ENCODE assay signal across 8 cellular contexts in the genomic region with DNA sequence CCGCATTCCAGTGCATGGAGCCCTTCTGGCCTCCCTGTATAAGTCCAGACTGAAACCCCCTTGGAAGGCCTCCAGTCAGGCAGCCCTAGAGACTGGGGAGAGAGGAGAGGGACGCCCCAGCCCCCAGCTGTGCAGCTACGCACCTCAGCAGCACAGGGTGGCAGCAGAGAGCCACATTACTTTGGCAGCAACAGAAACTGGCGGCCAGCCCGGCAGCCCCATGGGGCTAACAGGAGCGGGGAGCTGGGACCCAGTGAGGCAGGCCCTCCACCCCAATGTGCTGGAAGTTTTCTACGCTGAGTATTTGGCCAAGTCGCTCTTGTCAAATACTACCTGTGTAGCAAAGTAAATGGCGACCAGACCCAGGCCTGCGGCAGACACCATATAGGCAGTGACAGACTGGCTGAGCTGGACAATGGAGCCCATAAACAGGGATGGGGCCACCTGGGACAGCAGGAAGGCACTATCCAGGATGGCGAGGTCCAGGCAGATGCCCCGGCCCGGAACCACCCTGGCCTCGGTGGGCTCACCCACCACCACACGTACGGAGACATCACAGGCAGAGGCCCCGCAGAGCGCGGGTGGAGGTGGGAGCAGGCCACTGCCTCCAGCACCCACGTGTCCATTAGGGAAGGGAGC. TPM values are rescaled to one million over a fixed set of nuclear protein-coding genes. Genes with fewer than 3 reads are reported as not detected.
A peak's percentile ranks its signal among the peaks of the same experiment; 100 is the strongest.
DNase-seq lines count a peak whose midpoint lies in the region; ATAC-seq, FAIRE-seq and TF ChIP-seq lines count a peak whose summit lies in the region.

No MANE protein-coding gene starts in this region.

- no peaks in the 10 kb centered on the region for H3K79me2 ChIP-seq in endothelial cell of umbilical vein (ENCODE audit: control insufficient read depth, insufficient read depth, low read length)

- peaks cover 3% of the 10 kb centered on the region for H3K4me1 Mint-ChIP-seq in activated CD8-positive, alpha-beta memory T cell treated with anti-CD3 and anti-CD28 coated beads, Interleukin-2, amount 10 ng/mL, durations not matched to agents 7 days and 5 days

- H3K4me3 ChIP-seq in A673 (ENCODE audit: low read depth, low read length, poor library complexity, severe bottlenecking) = no peak overlapping the region
- H3K4me3 ChIP-seq in endothelial cell of umbilical vein (replicated peaks in 1 of 3; ENCODE audit: insufficient read depth in 1 of 3, low read depth in 1 of 3, low read length in 3 of 3) = no peak overlapping the region

- dilution Hi-C loops in endothelial cell of umbilical vein (cut with MboI; ENCODE audit: extremely low pct_ligation_motif_present, low sequenced_read_pairs) = no loop called here

- no peak overlapping the region for H3K4me2 ChIP-seq in endothelial cell of umbilical vein (ENCODE audit: insufficient read depth, low read length)

- H3K27me3 Mint-ChIP-seq in activated CD8-positive, alpha-beta memory T cell treated with anti-CD3 and anti-CD28 coated beads, Interleukin-2, amount 10 ng/mL, durations not matched to agents 7 days and 5 days = peaks cover 3% of the 10 kb centered on the region

- H3K27ac ChIP-seq in A673 (ENCODE audit: low read depth, low read length, poor library complexity, severe bottlenecking) (no peak overlapping the region), endothelial cell of umbilical vein (ENCODE audit: insufficient read depth, low read depth, low read length) (no peak overlapping the region)

- no peak overlapping the region for H3K4me3 Mint-ChIP-seq in activated CD8-positive, alpha-beta memory T cell treated with anti-CD3 and anti-CD28 coated beads, Interleukin-2, amount 10 ng/mL, durations not matched to agents 7 days and 5 days

- H3K27me3 ChIP-seq in A673 (replicated peaks; ENCODE audit: insufficient read depth, low read depth, low read length, poor library complexity) (no peaks in the 10 kb centered on the region), endothelial cell of umbilical vein (ENCODE audit: control insufficient read depth in 2 of 2, insufficient read depth in 2 of 2, low read length in 2 of 2) (no peaks in the 10 kb centered on the region)

- no peak overlapping the region for H2AFZ ChIP-seq in endothelial cell of umbilical vein (ENCODE audit: low read depth, low read length)

- POLR2A ChIA-PET in A673 (lab: Charles Lee; ENCODE audit: low non-redundant PET) (no interaction called here), endothelial cell of umbilical vein (lab: Charles Lee) (interaction anchor here (1.0 to 2.0 kb wide), 3 partner anchors 19 to 53 kb away, joined by 4 to 11 read pairs (median 9); no protein-coding TSS in a partner anchor)

- H4K20me1 ChIP-seq in endothelial cell of umbilical vein (replicated peaks; ENCODE audit: control insufficient read depth, extremely low read depth, insufficient read depth, low read length) = no peaks in the 10 kb centered on the region

- BruUV-seq in A673 (replicated peaks; lab: Mats Ljungman, UMichigan) (no TSS peak), endothelial cell of umbilical vein (replicated peaks; lab: Mats Ljungman, UMichigan) (no TSS peak)

- TF ChIP-seq CTCF in A673 (conservative IDR thresholded peaks at IDR 0.05; ENCODE audit: low read depth, low read length) (peak; percentile 96), endothelial cell of umbilical vein (IDR thresholded peaks at IDR 0.05; ENCODE audit: extremely low read depth in 1 of 2, insufficient read depth in 1 of 2, low read depth in 1 of 2, low read length in 2 of 2) (peak; percentile 89 to 91)

- intact Hi-C loops in A673 (cut with micrococcal nuclease; ENCODE audit: unreplicated experiment) = loop anchor here (1.0 kb wide), 2 partner anchors 52 to 318 kb away; no protein-coding TSS in a partner anchor
- intact Hi-C loops in endothelial cell of umbilical vein (cut with micrococcal nuclease) = loop anchor here (1.0 kb wide), 4 partner anchors 52 to 318 kb away; no protein-coding TSS in a partner anchor

- no peak overlapping the region for H3K9ac ChIP-seq in endothelial cell of umbilical vein (replicated peaks; ENCODE audit: extremely low read depth, insufficient read depth, low read length)

- H3K4me1 ChIP-seq in A673 (ENCODE audit: insufficient read depth, low read length, poor library complexity, severe bottlenecking) = no peaks in the 10 kb centered on the region
- H3K4me1 ChIP-seq in endothelial cell of umbilical vein (ENCODE audit: control insufficient read depth, extremely low read depth, insufficient read depth, low read length) = peaks cover 16% of the 10 kb centered on the region

- FAIRE-seq in endothelial cell of umbilical vein (lab: Jason Lieb, UNC) = peak; percentile 64

- H3K9me3 Mint-ChIP-seq in activated CD8-positive, alpha-beta memory T cell treated with anti-CD3 and anti-CD28 coated beads, Interleukin-2, amount 10 ng/mL, durations not matched to agents 7 days and 5 days (ENCODE audit: low read depth) = no peaks in the 10 kb centered on the region

- no peaks in the 10 kb centered on the region for H3K9me1 ChIP-seq in endothelial cell of umbilical vein (replicated peaks; ENCODE audit: control insufficient read depth, extremely low read depth, insufficient read depth, low read length)

- CTCF ChIA-PET in A673 (lab: Charles Lee) = interaction anchor here (0.5 to 4.2 kb wide), 19 partner anchors 11 to 464 kb away, joined by 3 to 64 read pairs (median 6); a partner anchor contains a TSS
- CTCF ChIA-PET in activated CD8-positive, alpha-beta memory T cell treated with anti-CD3 and anti-CD28 coated beads, Interleukin-2, amount 10 ng/mL, durations not matched to agents 7 days and 5 days (lab: Charles Lee) = interaction anchor here (0.6 to 11.1 kb wide), 55 partner anchors 11 to 447 kb away, joined by 3 to 465 read pairs (median 8); a partner anchor contains a TSS
- CTCF ChIA-PET in endothelial cell of umbilical vein (lab: Charles Lee) = interaction anchor here (0.6 to 17.5 kb wide), 50 partner anchors 10 to 446 kb away, joined by 3 to 908 read pairs (median 10); a partner anchor contains a TSS

- H3K36me3 ChIP-seq in A673 (ENCODE audit: insufficient read depth, low read length, poor library complexity, severe bottlenecking) (no peaks in the 10 kb centered on the region), endothelial cell of umbilical vein (ENCODE audit: control insufficient read depth in 2 of 2, extremely low read depth in 1 of 2, insufficient read depth in 2 of 2, low read length in 2 of 2) (peaks cover 2 to 5% of the 10 kb centered on the region in 2 experiments)

- H3K27ac Mint-ChIP-seq in activated CD8-positive, alpha-beta memory T cell treated with anti-CD3 and anti-CD28 coated beads, Interleukin-2, amount 10 ng/mL, durations not matched to agents 7 days and 5 days = no peak overlapping the region

- peak; percentile 74 for ATAC-seq in GM18498 (IDR thresholded peaks at IDR 0.05; ENCODE audit: unreplicated experiment)
- ATAC-seq in HG03280 (IDR thresholded peaks at IDR 0.05; ENCODE audit: unreplicated experiment) = peak; percentile 74
- peak; percentile 93 for ATAC-seq in activated CD8-positive, alpha-beta memory T cell treated with anti-CD3 and anti-CD28 coated beads, Interleukin-2, amount 10 ng/mL, durations not matched to agents 7 days and 5 days

- no peaks in the 10 kb centered on the region for H3K36me3 Mint-ChIP-seq in activated CD8-positive, alpha-beta memory T cell treated with anti-CD3 and anti-CD28 coated beads, Interleukin-2, amount 10 ng/mL, durations not matched to agents 7 days and 5 days

- DNase-seq in A673 (ENCODE audit: low spot score) = peak; percentile 88
- DNase-seq in NCI-H82 treated with DMSO at 0.1 percent for 48 hours (lab: John Stamatoyannopoulos, UW; ENCODE audit: unreplicated experiment) = peak; percentile 30
- peak; percentile 85 for DNase-seq in activated CD8-positive, alpha-beta memory T cell treated with anti-CD3 and anti-CD28 coated beads, Interleukin-2, amount 10 ng/mL, durations not matched to agents 7 days and 5 days
- DNase-seq in endothelial cell of umbilical vein (ENCODE audit: low read depth, low spot score) = peak; percentile 70
- DNase-seq in myocyte (ENCODE audit: low read depth) = peak; percentile 77
- peak; percentile 43 to 56 for DNase-seq in stimulated activated CD8-positive, alpha-beta memory T cell treated with anti-CD3 and anti-CD28 coated beads, Interleukin-7, amount 100 ng/mL, for 4 hours (ENCODE audit: low read depth in 2 of 2)

- H3K9me3 ChIP-seq in A673 (ENCODE audit: low read depth, low read length, poor library complexity, severe bottlenecking) = no peaks in the 10 kb centered on the region
- no peaks in the 10 kb centered on the region for H3K9me3 ChIP-seq in endothelial cell of umbilical vein (replicated peaks; ENCODE audit: control insufficient read depth, insufficient read depth, low read length)

- TF ChIP-seq POLR2A in endothelial cell of umbilical vein (IDR thresholded peaks at IDR 0.05; ENCODE audit: low read depth, low read length) = no peak

TF ChIP-seq in endothelial cell of umbilical vein, 7 proteins besides CTCF, POLR2A, EP300 and RAD21 (continues in another document):
- no peak for TF ChIP-seq FOS (IDR thresholded peaks at IDR 0.05; ENCODE audit: borderline replicate concordance, insufficient read depth, low read length)

RNA-seq across cellular contexts. Expression of a gene that starts 21.2 kb away (rescaled TPM):
- 8.5 and 11.0 TPM in 2 replicates for total RNA-seq in A673 (2021)
- total RNA-seq in activated CD8-positive, alpha-beta memory T cell treated with anti-CD3 and anti-CD28 coated beads, Interleukin-2, amount 10 ng/mL, durations not matched to agents 7 days and 5 days = not detected
- 15.6 and 16.9 TPM in 2 replicates for total RNA-seq in endothelial cell of umbilical vein
- polyA plus RNA-seq in endothelial cell of umbilical vein = 15.1 and 15.5 TPM in 2 replicates
- 9.3 and 12.4 TPM in 2 replicates for polyA plus RNA-seq in endothelial cell of umbilical vein (2011; cell fraction: cytosol; rRNA removed)
- polyA plus RNA-seq in endothelial cell of umbilical vein (2011; cell fraction: nucleus; rRNA removed) = 12.7 and 12.8 TPM in 2 replicates
- 11.6 and 12.8 TPM in 2 replicates for polyA plus RNA-seq in endothelial cell of umbilical vein (2012)
- 11.9 and 13.2 TPM in 2 replicates for polyA minus RNA-seq in endothelial cell of umbilical vein
- polyA minus RNA-seq in endothelial cell of umbilical vein (2011; cell fraction: cytosol; rRNA and poly(A)+ RNA removed) = 1.4 TPM
- 7.5 and 8.4 TPM in 2 replicates for polyA minus RNA-seq in endothelial cell of umbilical vein (2011; cell fraction: nucleus; rRNA and poly(A)+ RNA removed)
- total RNA-seq in myocyte = 12.1 and 12.7 TPM in 2 replicates
- polyA plus RNA-seq in myocyte (2012) = 2.4 TPM

RNA-seq across cellular contexts. Expression of a gene that starts 27.3 kb away (rescaled TPM):
- total RNA-seq in A673 (2021) (35.4 and 38.2 TPM in 2 replicates), endothelial cell of umbilical vein (78.7 and 107 TPM in 2 replicates), myocyte (18.1 and 19.0 TPM in 2 replicates)
- total RNA-seq in activated CD8-positive, alpha-beta memory T cell treated with anti-CD3 and anti-CD28 coated beads, Interleukin-2, amount 10 ng/mL, durations not matched to agents 7 days and 5 days = 10 to 100 TPM; 70.9 to 79.7 TPM
- 6.7 and 8.7 TPM in 2 replicates for polyA plus RNA-seq in endothelial cell of umbilical vein
- 8.8 and 9.2 TPM in 2 replicates for polyA plus RNA-seq in endothelial cell of umbilical vein (2011; cell fraction: cytosol; rRNA removed)
- polyA plus RNA-seq in endothelial cell of umbilical vein (2011; cell fraction: nucleus; rRNA removed) = 23.7 and 30.0 TPM in 2 replicates
- polyA plus RNA-seq in endothelial cell of umbilical vein (2012) = 13.4 and 21.5 TPM in 2 replicates
- polyA minus RNA-seq in endothelial cell of umbilical vein = 45.6 and 48.3 TPM in 2 replicates
- 21.8 TPM for polyA minus RNA-seq in endothelial cell of umbilical vein (2011; cell fraction: cytosol; rRNA and poly(A)+ RNA removed)
- polyA minus RNA-seq in endothelial cell of umbilical vein (2011; cell fraction: nucleus; rRNA and poly(A)+ RNA removed) = 35.3 and 46.1 TPM in 2 replicates
- 5.0 TPM for polyA plus RNA-seq in myocyte (2012)

Comparison
In these comparisons a context has a peak if more than half of its experiments do, and no peak if none do; other contexts are left out.
1. DNase-seq: peak in every context shown above with its lines; median percentile 88 in A673; 85 in activated CD8-positive, alpha-beta memory T cell treated with anti-CD3 and anti-CD28 coated beads, Interleukin-2, amount 10 ng/mL, durations not matched to agents 7 days and 5 days; 77 in myocyte; 70 in endothelial cell of umbilical vein; 50 in stimulated activated CD8-positive, alpha-beta memory T cell treated with anti-CD3 and anti-CD28 coated beads, Interleukin-7, amount 100 ng/mL, for 4 hours; 30 in NCI-H82 treated with DMSO at 0.1 percent for 48 hours.